Comparison of ENCODE assay signal across 1 cellular context in the genomic region with DNA sequence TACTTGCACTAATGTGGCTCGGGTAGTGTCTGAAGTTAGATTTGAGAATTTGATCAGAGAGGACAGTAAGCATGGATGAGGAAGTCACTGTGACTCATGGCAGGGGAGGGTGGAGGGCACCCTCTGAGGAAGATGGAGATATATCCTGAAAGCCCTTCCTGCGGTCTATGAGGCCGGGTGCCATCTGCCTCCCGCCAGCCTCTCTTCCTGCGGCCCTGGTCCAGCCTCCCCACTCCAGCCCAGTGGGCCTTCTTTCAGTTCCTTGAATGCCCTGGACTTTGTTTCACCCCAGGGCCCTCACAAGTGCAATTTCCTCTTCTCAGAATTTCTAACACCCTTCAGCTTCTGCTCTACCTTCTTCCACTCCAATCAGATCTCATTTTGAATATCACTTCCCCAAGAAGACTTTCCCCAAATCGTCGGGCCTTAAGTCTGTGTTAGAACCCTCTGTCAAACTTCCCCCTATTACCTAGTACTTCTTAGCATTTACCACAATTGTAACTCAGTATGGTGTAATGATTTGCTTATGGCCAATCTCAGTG.
TF ChIP-seq lines count a peak whose summit lies in the region.

No MANE protein-coding gene starts in this region.

TF ChIP-seq in WTC11, 78 proteins besides CTCF, POLR2A, EP300 and RAD21 (continued from another document):
- TF ChIP-seq, protein P1, sequence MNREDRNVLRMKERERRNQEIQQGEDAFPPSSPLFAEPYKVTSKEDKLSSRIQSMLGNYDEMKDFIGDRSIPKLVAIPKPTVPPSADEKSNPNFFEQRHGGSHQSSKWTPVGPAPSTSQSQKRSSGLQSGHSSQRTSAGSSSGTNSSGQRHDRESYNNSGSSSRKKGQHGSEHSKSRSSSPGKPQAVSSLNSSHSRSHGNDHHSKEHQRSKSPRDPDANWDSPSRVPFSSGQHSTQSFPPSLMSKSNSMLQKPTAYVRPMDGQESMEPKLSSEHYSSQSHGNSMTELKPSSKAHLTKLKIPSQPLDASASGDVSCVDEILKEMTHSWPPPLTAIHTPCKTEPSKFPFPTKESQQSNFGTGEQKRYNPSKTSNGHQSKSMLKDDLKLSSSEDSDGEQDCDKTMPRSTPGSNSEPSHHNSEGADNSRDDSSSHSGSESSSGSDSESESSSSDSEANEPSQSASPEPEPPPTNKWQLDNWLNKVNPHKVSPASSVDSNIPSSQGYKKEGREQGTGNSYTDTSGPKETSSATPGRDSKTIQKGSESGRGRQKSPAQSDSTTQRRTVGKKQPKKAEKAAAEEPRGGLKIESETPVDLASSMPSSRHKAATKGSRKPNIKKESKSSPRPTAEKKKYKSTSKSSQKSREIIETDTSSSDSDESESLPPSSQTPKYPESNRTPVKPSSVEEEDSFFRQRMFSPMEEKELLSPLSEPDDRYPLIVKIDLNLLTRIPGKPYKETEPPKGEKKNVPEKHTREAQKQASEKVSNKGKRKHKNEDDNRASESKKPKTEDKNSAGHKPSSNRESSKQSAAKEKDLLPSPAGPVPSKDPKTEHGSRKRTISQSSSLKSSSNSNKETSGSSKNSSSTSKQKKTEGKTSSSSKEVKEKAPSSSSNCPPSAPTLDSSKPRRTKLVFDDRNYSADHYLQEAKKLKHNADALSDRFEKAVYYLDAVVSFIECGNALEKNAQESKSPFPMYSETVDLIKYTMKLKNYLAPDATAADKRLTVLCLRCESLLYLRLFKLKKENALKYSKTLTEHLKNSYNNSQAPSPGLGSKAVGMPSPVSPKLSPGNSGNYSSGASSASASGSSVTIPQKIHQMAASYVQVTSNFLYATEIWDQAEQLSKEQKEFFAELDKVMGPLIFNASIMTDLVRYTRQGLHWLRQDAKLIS (CRISPR knock-in tag; IDR thresholded peaks at IDR 0.05; ENCODE audit: borderline replicate concordance), result no peak
- no peak for TF ChIP-seq ZNF219 (CRISPR knock-in tag; IDR thresholded peaks at IDR 0.05; ENCODE audit: borderline replicate concordance)
